37 cellular contexts compared by ENCODE assay signal in genomic region chr3:108566599-108566998, GRCh38. TPM values are rescaled to one million over a fixed set of nuclear protein-coding genes. Genes with fewer than 3 reads are reported as not detected.
"Had no signal": no experiment of that assay in that cellular context is flagged by ENCODE, and none has a peak within 500 bp of the region (broad histone marks: within the 10 kb centered on the region; RNA-seq: fewer than 3 reads in every experiment).

No MANE protein-coding gene starts in this region.

- DNase-seq: activated effector memory CD4-positive, alpha-beta T cell treated with anti-CD3 and anti-CD28 coated beads, Interleukin-2, amount 50 U/mL, for 16 hours; activated effector memory CD4-positive, alpha-beta T cell treated with Interleukin-2 at 50 U/mL for 16 hours; activated gamma-delta T cell; activated gamma-delta T cell treated with Interleukin-2 at 50 U/mL for 16 hours; activated naive CD4-positive, alpha-beta T cell; activated naive CD4-positive, alpha-beta T cell treated with anti-CD3 and anti-CD28 coated beads for 36 hours; activated naive CD4-positive, alpha-beta T cell treated with anti-CD3 and anti-CD28 coated beads, Interleukin-2, amount 10 ng/mL, durations not matched to agents 7 days and 5 days; activated naive CD4-positive, alpha-beta T cell treated with anti-CD3 and anti-CD28 coated beads, Interleukin-2, amount 50 U/mL, for 16 hours; activated naive CD4-positive, alpha-beta T cell treated with Interleukin-2 at 50 U/mL for 16 hours; activated naive CD8-positive, alpha-beta T cell treated with anti-CD3 and anti-CD28 coated beads for 36 hours; activated naive CD8-positive, alpha-beta T cell treated with anti-CD3 and anti-CD28 coated beads, Interleukin-2, amount 10 ng/mL, durations not matched to agents 7 days and 5 days; activated naive CD8-positive, alpha-beta T cell treated with anti-CD3 and anti-CD28 coated beads, Interleukin-2, amount 50 U/mL, for 24 hours; activated T-cell treated with anti-CD3 and anti-CD28 coated beads, Interleukin-2, amount 50 U/mL, for 24 hours; activated T-cell treated with anti-CD3 and anti-CD28 coated beads, Interleukin-2, amount 50 U/mL, for 4 hours; activated T-cell treated with anti-CD3 and anti-CD28 coated beads, Interleukin-2, amount 50 U/mL, for 48 hours; activated T-cell treated with anti-CD3 and anti-CD28 coated beads, Interleukin-2, amount 50 U/mL, for 72 hours; adrenal gland; amniotic stem cell; amygdala; anterior cingulate cortex; aorta; body of pancreas; brain microvascular endothelial cell; caudate nucleus; central memory CD4-positive, alpha-beta T cell; cerebellar nuclear complex had no signal

- H3K36me3 Mint-ChIP-seq: brain had no signal

- H3K4me1 ChIP-seq: adrenal gland, ascending aorta, body of pancreas, breast epithelium had no signal

- H3K36me3 ChIP-seq: adrenal gland, ascending aorta, brain microvascular endothelial cell, breast epithelium had no signal

- H3K27me3 ChIP-seq: adrenal gland, ascending aorta, body of pancreas, brain microvascular endothelial cell, breast epithelium, cardiac muscle cell had no signal

- H3K27ac Mint-ChIP-seq: activated naive CD4-positive, alpha-beta T cell treated with anti-CD3 and anti-CD28 coated beads for 36 hours; activated naive CD4-positive, alpha-beta T cell treated with anti-CD3 and anti-CD28 coated beads, Interleukin-2, amount 10 ng/mL, durations not matched to agents 7 days and 5 days; activated naive CD4-positive, alpha-beta T cell treated with anti-CD3 and anti-CD28 coated beads, Interleukin-2, amount 50 U/mL, for 24 hours; activated naive CD4-positive, alpha-beta T cell treated with anti-CD3 and anti-CD28 coated beads, Interleukin-2, amount 50 U/mL, for 72 hours; activated naive CD8-positive, alpha-beta T cell; activated naive CD8-positive, alpha-beta T cell treated with anti-CD3 and anti-CD28 coated beads for 36 hours; activated naive CD8-positive, alpha-beta T cell treated with anti-CD3 and anti-CD28 coated beads, Interleukin-2, amount 10 ng/mL, durations not matched to agents 7 days and 5 days; activated naive CD8-positive, alpha-beta T cell treated with anti-CD3 and anti-CD28 coated beads, Interleukin-2, amount 50 U/mL, for 24 hours; activated T-cell treated with anti-CD3 and anti-CD28 coated beads, Interleukin-2, amount 50 U/mL, for 24 hours; activated T-cell treated with anti-CD3 and anti-CD28 coated beads, Interleukin-2, amount 50 U/mL, for 72 hours; activated T-helper 1 cell treated with anti-CD3 and anti-CD28 coated beads, Interleukin-12 subunit alpha, Interleukin-12 subunit beta, Interleukin-2, Interleukin-4 antibody, amounts not matched to agents 30 ng/mL and 10 ng/mL and 1 ng/mL, durations not matched to agents 14 hours and 24 hours and 36 hours; activated T-helper 17 cell treated with anti-CD3 and anti-CD28 coated beads, Interleukin-2, amount 50 U/mL, for 72 hours; activated T-helper 2 cell treated with anti-CD3 and anti-CD28 coated beads, Interferon-gamma antibody, Interleukin-2, Interleukin-4, amounts not matched to agents 10 μg/mL and 5 μg/mL and 100 μg/mL, durations not matched to agents 14 hours and 24 hours and 36 hours; brain had no signal

- H3K27ac ChIP-seq: adrenal gland, ascending aorta, body of pancreas, brain microvascular endothelial cell, breast epithelium, cardiac muscle cell had no signal

- H3K4me3 ChIP-seq: adrenal gland, ascending aorta, body of pancreas, breast epithelium, cardiac muscle cell had no signal

- ATAC-seq: activated naive CD4-positive, alpha-beta T cell treated with anti-CD3 and anti-CD28 coated beads, Interleukin-2, amount 50 U/mL, for 72 hours; activated naive CD8-positive, alpha-beta T cell treated with anti-CD3 and anti-CD28 coated beads, Interleukin-2, amount 50 U/mL, for 24 hours; activated T-cell treated with anti-CD3 and anti-CD28 coated beads, Interleukin-2, amount 50 U/mL, for 4 hours; activated T-cell treated with anti-CD3 and anti-CD28 coated beads, Interleukin-2, amount 50 U/mL, for 72 hours; activated T-helper 17 cell treated with anti-CD3 and anti-CD28 coated beads, Interleukin-2, amount 50 U/mL, for 72 hours; body of pancreas had no signal

- H3K4me3 Mint-ChIP-seq: activated naive CD4-positive, alpha-beta T cell treated with anti-CD3 and anti-CD28 coated beads for 36 hours; activated naive CD4-positive, alpha-beta T cell treated with anti-CD3 and anti-CD28 coated beads, Interleukin-2, amount 10 ng/mL, durations not matched to agents 7 days and 5 days; activated naive CD4-positive, alpha-beta T cell treated with anti-CD3 and anti-CD28 coated beads, Interleukin-2, amount 50 U/mL, for 24 hours; activated naive CD8-positive, alpha-beta T cell; activated naive CD8-positive, alpha-beta T cell treated with anti-CD3 and anti-CD28 coated beads for 36 hours; activated naive CD8-positive, alpha-beta T cell treated with anti-CD3 and anti-CD28 coated beads, Interleukin-2, amount 10 ng/mL, durations not matched to agents 7 days and 5 days; activated naive CD8-positive, alpha-beta T cell treated with anti-CD3 and anti-CD28 coated beads, Interleukin-2, amount 50 U/mL, for 24 hours; activated T-cell treated with anti-CD3 and anti-CD28 coated beads, Interleukin-2, amount 50 U/mL, for 24 hours; activated T-cell treated with anti-CD3 and anti-CD28 coated beads, Interleukin-2, amount 50 U/mL, for 4 hours; activated T-cell treated with anti-CD3 and anti-CD28 coated beads, Interleukin-2, amount 50 U/mL, for 72 hours; activated T-helper 1 cell treated with anti-CD3 and anti-CD28 coated beads, Interleukin-12 subunit alpha, Interleukin-12 subunit beta, Interleukin-2, Interleukin-4 antibody, amounts not matched to agents 30 ng/mL and 10 ng/mL and 1 ng/mL, durations not matched to agents 14 hours and 24 hours and 36 hours; activated T-helper 17 cell treated with anti-CD3 and anti-CD28 coated beads, Interleukin-2, amount 50 U/mL, for 72 hours; brain; central memory CD8-positive, alpha-beta T cell had no signal

- H3K9me3 Mint-ChIP-seq: activated naive CD4-positive, alpha-beta T cell treated with anti-CD3 and anti-CD28 coated beads for 36 hours; activated naive CD4-positive, alpha-beta T cell treated with anti-CD3 and anti-CD28 coated beads, Interleukin-2, amount 10 ng/mL, durations not matched to agents 7 days and 5 days; activated naive CD4-positive, alpha-beta T cell treated with anti-CD3 and anti-CD28 coated beads, Interleukin-2, amount 50 U/mL, for 24 hours; activated naive CD4-positive, alpha-beta T cell treated with anti-CD3 and anti-CD28 coated beads, Interleukin-2, amount 50 U/mL, for 72 hours; activated naive CD8-positive, alpha-beta T cell treated with anti-CD3 and anti-CD28 coated beads for 36 hours; activated naive CD8-positive, alpha-beta T cell treated with anti-CD3 and anti-CD28 coated beads, Interleukin-2, amount 10 ng/mL, durations not matched to agents 7 days and 5 days; activated naive CD8-positive, alpha-beta T cell treated with anti-CD3 and anti-CD28 coated beads, Interleukin-2, amount 50 U/mL, for 24 hours; activated T-cell treated with anti-CD3 and anti-CD28 coated beads, Interleukin-2, amount 50 U/mL, for 24 hours; activated T-cell treated with anti-CD3 and anti-CD28 coated beads, Interleukin-2, amount 50 U/mL, for 4 hours; activated T-cell treated with anti-CD3 and anti-CD28 coated beads, Interleukin-2, amount 50 U/mL, for 72 hours; activated T-helper 1 cell treated with anti-CD3 and anti-CD28 coated beads, Interleukin-12 subunit alpha, Interleukin-12 subunit beta, Interleukin-2, Interleukin-4 antibody, amounts not matched to agents 30 ng/mL and 10 ng/mL and 1 ng/mL, durations not matched to agents 14 hours and 24 hours and 36 hours; activated T-helper 17 cell treated with anti-CD3 and anti-CD28 coated beads, Interleukin-2, amount 50 U/mL, for 72 hours; activated T-helper 2 cell treated with anti-CD3 and anti-CD28 coated beads, Interferon-gamma antibody, Interleukin-2, Interleukin-4, amounts not matched to agents 10 μg/mL and 5 μg/mL and 100 μg/mL, durations not matched to agents 14 hours and 24 hours and 36 hours; brain; central memory CD8-positive, alpha-beta T cell had no signal

- H3K27me3 Mint-ChIP-seq: activated naive CD4-positive, alpha-beta T cell treated with anti-CD3 and anti-CD28 coated beads, Interleukin-2, amount 10 ng/mL, durations not matched to agents 7 days and 5 days; activated naive CD4-positive, alpha-beta T cell treated with anti-CD3 and anti-CD28 coated beads, Interleukin-2, amount 50 U/mL, for 24 hours; activated naive CD8-positive, alpha-beta T cell; activated naive CD8-positive, alpha-beta T cell treated with anti-CD3 and anti-CD28 coated beads for 36 hours; activated naive CD8-positive, alpha-beta T cell treated with anti-CD3 and anti-CD28 coated beads, Interleukin-2, amount 10 ng/mL, durations not matched to agents 7 days and 5 days; activated naive CD8-positive, alpha-beta T cell treated with anti-CD3 and anti-CD28 coated beads, Interleukin-2, amount 50 U/mL, for 24 hours; activated T-cell treated with anti-CD3 and anti-CD28 coated beads, Interleukin-2, amount 50 U/mL, for 24 hours; activated T-helper 17 cell treated with anti-CD3 and anti-CD28 coated beads, Interleukin-2, amount 50 U/mL, for 72 hours; brain; central memory CD8-positive, alpha-beta T cell had no signal

- H3K4me1 Mint-ChIP-seq: activated naive CD4-positive, alpha-beta T cell treated with anti-CD3 and anti-CD28 coated beads, Interleukin-2, amount 10 ng/mL, durations not matched to agents 7 days and 5 days; activated naive CD4-positive, alpha-beta T cell treated with anti-CD3 and anti-CD28 coated beads, Interleukin-2, amount 50 U/mL, for 24 hours; activated naive CD8-positive, alpha-beta T cell treated with anti-CD3 and anti-CD28 coated beads, Interleukin-2, amount 10 ng/mL, durations not matched to agents 7 days and 5 days; activated naive CD8-positive, alpha-beta T cell treated with anti-CD3 and anti-CD28 coated beads, Interleukin-2, amount 50 U/mL, for 24 hours; activated T-helper 17 cell treated with anti-CD3 and anti-CD28 coated beads, Interleukin-2, amount 50 U/mL, for 72 hours; central memory CD8-positive, alpha-beta T cell had no signal

- H3K9me3 ChIP-seq: adrenal gland, ascending aorta, body of pancreas, breast epithelium had no signal

RNA-seq across cellular contexts. Expression of gene CIP2A, which starts 22.6 kb away (rescaled TPM):
- total RNA-seq: ascending aorta had no signal

RNA-seq across cellular contexts. Expression of gene MYH15, which starts 56.2 kb away (rescaled TPM):
- total RNA-seq: ascending aorta, body of pancreas, breast epithelium had no signal
